Comparison of ENCODE assay signal across 13 cellular contexts in genomic region chr4:73764513-73764912, GRCh38.
"Had no signal": no experiment of that assay in that cellular context is flagged by ENCODE, and none has a peak within 500 bp of the region (broad histone marks: within the 10 kb centered on the region; RNA-seq: fewer than 3 reads in every experiment).

No MANE protein-coding gene starts in this region.

- H3K27ac ChIP-seq: gastroesophageal sphincter, thyroid gland had no signal

- H3K36me3 ChIP-seq: gastroesophageal sphincter, thyroid gland had no signal

- FAIRE-seq: colon had no signal

- H3K4me3 ChIP-seq: gastroesophageal sphincter, thyroid gland had no signal

- H3K27me3 ChIP-seq: gastroesophageal sphincter, thyroid gland had no signal

- DNase-seq: activated CD4-positive, alpha-beta T cell treated with anti-CD3 and anti-CD28 coated beads, Interleukin-2, amount 10 ng/mL, durations not matched to agents 7 days and 5 days; activated CD4-positive, CD25-positive, alpha-beta regulatory T cell; activated naive CD4-positive, alpha-beta T cell; activated naive CD8-positive, alpha-beta T cell treated with anti-CD3 and anti-CD28 coated beads, Interleukin-2, amount 10 ng/mL, durations not matched to agents 7 days and 5 days; anterior cingulate cortex; left ventricle myocardium superior; nephron progenitor cell; occipital lobe; stimulated activated CD4-positive, alpha-beta T cell treated with anti-CD3 and anti-CD28 coated beads, Interleukin-2, amount 100 ng/mL, for 48 hours; T-helper 2 cell had no signal

- H3K4me1 ChIP-seq: gastroesophageal sphincter, thyroid gland had no signal

- H3K9me3 ChIP-seq: gastroesophageal sphincter, thyroid gland had no signal
